ENCODE assay signal across 1 cellular context in genomic region chr3:159802864-159803263, GRCh38.
A peak's percentile ranks its signal among the peaks of the same experiment; 100 is the strongest.
TF ChIP-seq lines count a peak whose summit lies in the region.

No MANE protein-coding gene starts in this region.

TF ChIP-seq in GM23338, 12 proteins besides CTCF, POLR2A, EP300 and RAD21:
- peak; percentile 29; the same call in 1 of the 2 replicates for TF ChIP-seq CREB1 (CRISPR knock-in tag; IDR thresholded peaks at IDR 0.05; ENCODE audit: low read depth)
- no peak for TF ChIP-seq STAT1 (IDR thresholded peaks at IDR 0.05; ENCODE audit: unreplicated experiment)
- no peak for TF ChIP-seq ZNF114 (CRISPR knock-in tag; IDR thresholded peaks at IDR 0.05)
- TF ChIP-seq, protein P1, sequence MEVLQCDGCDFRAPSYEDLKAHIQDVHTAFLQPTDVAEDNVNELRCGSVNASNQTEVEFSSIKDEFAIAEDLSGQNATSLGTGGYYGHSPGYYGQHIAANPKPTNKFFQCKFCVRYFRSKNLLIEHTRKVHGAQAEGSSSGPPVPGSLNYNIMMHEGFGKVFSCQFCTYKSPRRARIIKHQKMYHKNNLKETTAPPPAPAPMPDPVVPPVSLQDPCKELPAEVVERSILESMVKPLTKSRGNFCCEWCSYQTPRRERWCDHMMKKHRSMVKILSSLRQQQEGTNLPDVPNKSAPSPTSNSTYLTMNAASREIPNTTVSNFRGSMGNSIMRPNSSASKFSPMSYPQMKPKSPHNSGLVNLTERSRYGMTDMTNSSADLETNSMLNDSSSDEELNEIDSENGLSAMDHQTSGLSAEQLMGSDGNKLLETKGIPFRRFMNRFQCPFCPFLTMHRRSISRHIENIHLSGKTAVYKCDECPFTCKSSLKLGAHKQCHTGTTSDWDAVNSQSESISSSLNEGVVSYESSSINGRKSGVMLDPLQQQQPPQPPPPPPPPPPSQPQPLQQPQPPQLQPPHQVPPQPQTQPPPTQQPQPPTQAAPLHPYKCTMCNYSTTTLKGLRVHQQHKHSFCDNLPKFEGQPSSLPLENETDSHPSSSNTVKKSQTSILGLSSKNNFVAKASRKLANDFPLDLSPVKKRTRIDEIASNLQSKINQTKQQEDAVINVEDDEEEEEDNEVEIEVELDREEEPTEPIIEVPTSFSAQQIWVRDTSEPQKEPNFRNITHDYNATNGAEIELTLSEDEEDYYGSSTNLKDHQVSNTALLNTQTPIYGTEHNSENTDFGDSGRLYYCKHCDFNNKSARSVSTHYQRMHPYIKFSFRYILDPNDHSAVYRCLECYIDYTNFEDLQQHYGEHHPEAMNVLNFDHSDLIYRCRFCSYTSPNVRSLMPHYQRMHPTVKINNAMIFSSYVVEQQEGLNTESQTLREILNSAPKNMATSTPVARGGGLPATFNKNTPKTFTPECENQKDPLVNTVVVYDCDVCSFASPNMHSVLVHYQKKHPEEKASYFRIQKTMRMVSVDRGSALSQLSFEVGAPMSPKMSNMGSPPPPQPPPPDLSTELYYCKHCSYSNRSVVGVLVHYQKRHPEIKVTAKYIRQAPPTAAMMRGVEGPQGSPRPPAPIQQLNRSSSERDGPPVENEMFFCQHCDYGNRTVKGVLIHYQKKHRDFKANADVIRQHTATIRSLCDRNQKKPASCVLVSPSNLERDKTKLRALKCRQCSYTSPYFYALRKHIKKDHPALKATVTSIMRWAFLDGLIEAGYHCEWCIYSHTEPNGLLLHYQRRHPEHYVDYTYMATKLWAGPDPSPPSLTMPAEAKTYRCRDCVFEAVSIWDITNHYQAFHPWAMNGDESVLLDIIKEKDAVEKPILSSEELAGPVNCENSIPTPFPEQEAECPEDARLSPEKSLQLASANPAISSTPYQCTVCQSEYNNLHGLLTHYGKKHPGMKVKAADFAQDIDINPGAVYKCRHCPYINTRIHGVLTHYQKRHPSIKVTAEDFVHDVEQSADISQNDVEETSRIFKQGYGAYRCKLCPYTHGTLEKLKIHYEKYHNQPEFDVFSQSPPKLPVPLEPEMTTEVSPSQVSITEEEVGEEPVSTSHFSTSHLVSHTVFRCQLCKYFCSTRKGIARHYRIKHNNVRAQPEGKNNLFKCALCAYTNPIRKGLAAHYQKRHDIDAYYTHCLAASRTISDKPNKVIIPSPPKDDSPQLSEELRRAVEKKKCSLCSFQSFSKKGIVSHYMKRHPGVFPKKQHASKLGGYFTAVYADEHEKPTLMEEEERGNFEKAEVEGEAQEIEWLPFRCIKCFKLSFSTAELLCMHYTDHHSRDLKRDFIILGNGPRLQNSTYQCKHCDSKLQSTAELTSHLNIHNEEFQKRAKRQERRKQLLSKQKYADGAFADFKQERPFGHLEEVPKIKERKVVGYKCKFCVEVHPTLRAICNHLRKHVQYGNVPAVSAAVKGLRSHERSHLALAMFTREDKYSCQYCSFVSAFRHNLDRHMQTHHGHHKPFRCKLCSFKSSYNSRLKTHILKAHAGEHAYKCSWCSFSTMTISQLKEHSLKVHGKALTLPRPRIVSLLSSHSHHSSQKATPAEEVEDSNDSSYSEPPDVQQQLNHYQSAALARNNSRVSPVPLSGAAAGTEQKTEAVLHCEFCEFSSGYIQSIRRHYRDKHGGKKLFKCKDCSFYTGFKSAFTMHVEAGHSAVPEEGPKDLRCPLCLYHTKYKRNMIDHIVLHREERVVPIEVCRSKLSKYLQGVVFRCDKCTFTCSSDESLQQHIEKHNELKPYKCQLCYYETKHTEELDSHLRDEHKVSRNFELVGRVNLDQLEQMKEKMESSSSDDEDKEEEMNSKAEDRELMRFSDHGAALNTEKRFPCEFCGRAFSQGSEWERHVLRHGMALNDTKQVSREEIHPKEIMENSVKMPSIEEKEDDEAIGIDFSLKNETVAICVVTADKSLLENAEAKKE (CRISPR knock-in tag; IDR thresholded peaks at IDR 0.05), result no peak
- no peak for TF ChIP-seq EZH2phosphoT487 (IDR thresholded peaks at IDR 0.05; ENCODE audit: unreplicated experiment)
